Comparison of ENCODE assay signal across 11 cellular contexts in the genomic region with DNA sequence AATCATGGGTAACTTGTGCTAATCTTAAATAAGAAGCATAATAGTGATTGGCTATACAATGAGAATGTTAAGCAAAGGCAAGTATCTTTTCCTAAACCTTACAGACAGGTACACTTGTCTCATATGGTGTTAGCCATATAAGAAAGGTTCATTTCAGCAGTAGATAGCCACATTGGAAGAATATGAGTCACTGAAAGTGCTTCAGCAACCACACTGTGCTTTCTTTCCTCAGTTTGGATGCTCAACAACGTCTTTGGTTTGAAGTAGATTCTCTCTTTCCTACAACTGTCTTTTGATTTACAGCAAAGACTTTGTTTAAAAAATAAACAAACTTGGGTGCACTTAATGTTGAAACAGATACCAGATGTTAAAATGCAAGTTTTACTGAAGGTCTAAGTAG. TPM values are rescaled to one million over a fixed set of nuclear protein-coding genes. Genes with fewer than 3 reads are reported as not detected.
DNase-seq lines count a peak whose midpoint lies in the region; ATAC-seq lines count a peak whose summit lies in the region.
"Had no signal": no experiment of that assay in that cellular context is flagged by ENCODE, and none has a peak within 500 bp of the region (broad histone marks: within the 10 kb centered on the region; RNA-seq: fewer than 3 reads in every experiment).

No MANE protein-coding gene starts in this region.

- peak; percentile 63 for DNase-seq in activated CD8-positive, alpha-beta memory T cell treated with anti-CD3 and anti-CD28 coated beads, Interleukin-2, amount 10 ng/mL, durations not matched to agents 7 days and 5 days
- no peak for DNase-seq in activated CD8-positive, alpha-beta memory T cell treated with anti-CD3 and anti-CD28 coated beads, Interleukin-2, amount 50 U/mL, for 4 hours
- DNase-seq in mesenchymal stem cell (peak; percentile 40), activated gamma-delta T cell (lab: John Stamatoyannopoulos, UW) (no peak), MG63 (no peak), NCI-H2081 (lab: John Stamatoyannopoulos, UW) (no peak)
- DNase-seq: NCI-H510A treated with DMSO at 0.1 percent for 48 hours had no signal

- no CpG with 5 or more reads among the region's 1 CpG for WGBS in mesenchymal stem cell

- CTCF ChIA-PET in activated CD8-positive, alpha-beta memory T cell treated with anti-CD3 and anti-CD28 coated beads, Interleukin-2, amount 10 ng/mL, durations not matched to agents 7 days and 5 days (lab: Charles Lee): no interaction called here

- peaks cover 0 to 6% of the 10 kb centered on the region in 2 experiments for H3K36me3 ChIP-seq in mesenchymal stem cell (ENCODE audit: control insufficient read depth in 1 of 2, insufficient read depth in 2 of 2, low read depth in 1 of 2, low read length in 2 of 2)
- H3K36me3 ChIP-seq in MG63: peaks cover 3% of the 10 kb centered on the region
- H3K36me3 ChIP-seq: vagina had no signal

- no peak overlapping the region for H3K23ac ChIP-seq in mesenchymal stem cell (ENCODE audit: low read length in 2 of 2)

- no peak overlapping the region for H3K18ac ChIP-seq in mesenchymal stem cell (ENCODE audit: low read depth in 1 of 2, low read length in 2 of 2)

- H3K4me1 Mint-ChIP-seq in activated CD8-positive, alpha-beta memory T cell treated with anti-CD3 and anti-CD28 coated beads, Interleukin-2, amount 10 ng/mL, durations not matched to agents 7 days and 5 days: peaks cover 82% of the 10 kb centered on the region

- H2BK120ac ChIP-seq in mesenchymal stem cell (ENCODE audit: low read depth, low read length): no peak overlapping the region

- no peaks in the 10 kb centered on the region for H3K4me1 ChIP-seq in mesenchymal stem cell (ENCODE audit: control insufficient read depth, insufficient read depth, low read depth, low read length)

- peaks cover 27% of the 10 kb centered on the region for H3K9me3 Mint-ChIP-seq in activated CD8-positive, alpha-beta memory T cell treated with anti-CD3 and anti-CD28 coated beads, Interleukin-2, amount 10 ng/mL, durations not matched to agents 7 days and 5 days (ENCODE audit: low read depth)

- H3K79me1 ChIP-seq in mesenchymal stem cell (replicated peaks; ENCODE audit: low read length, poor library complexity, severe bottlenecking): peaks cover 24% of the 10 kb centered on the region

- ATAC-seq in activated CD8-positive, alpha-beta memory T cell treated with anti-CD3 and anti-CD28 coated beads, Interleukin-2, amount 10 ng/mL, durations not matched to agents 7 days and 5 days: peak; percentile 75
- peak; percentile 70 for ATAC-seq in GM21576 (IDR thresholded peaks at IDR 0.05; ENCODE audit: unreplicated experiment)
- peak; percentile 79 for ATAC-seq in HG03280 (IDR thresholded peaks at IDR 0.05; ENCODE audit: unreplicated experiment)

- H2BK12ac ChIP-seq in mesenchymal stem cell (ENCODE audit: low read length in 2 of 2): no peak overlapping the region

- no peak overlapping the region for H2AK5ac ChIP-seq in mesenchymal stem cell (ENCODE audit: low read length, severe bottlenecking)

- H3K27me3 ChIP-seq in mesenchymal stem cell (ENCODE audit: control insufficient read depth in 1 of 2, insufficient read depth in 1 of 2, low read length in 2 of 2) (no peaks in the 10 kb centered on the region), MG63 (no peaks in the 10 kb centered on the region)
- H3K27me3 ChIP-seq: vagina had no signal

- peak overlapping the region; percentile 80 for H3K27ac Mint-ChIP-seq in activated CD8-positive, alpha-beta memory T cell treated with anti-CD3 and anti-CD28 coated beads, Interleukin-2, amount 10 ng/mL, durations not matched to agents 7 days and 5 days

- H4K8ac ChIP-seq in mesenchymal stem cell (ENCODE audit: low read length): no peak overlapping the region

- H2BK15ac ChIP-seq in mesenchymal stem cell (ENCODE audit: low read depth, poor library complexity, severe bottlenecking): no peak overlapping the region

- H3K27ac ChIP-seq in mesenchymal stem cell (ENCODE audit: low read length, poor library complexity, severe bottlenecking): no peak overlapping the region
- H3K27ac ChIP-seq: vagina had no signal

- no peak overlapping the region for H3K4me2 ChIP-seq in mesenchymal stem cell (ENCODE audit: low read length, poor library complexity, severe bottlenecking)

- H4K91ac ChIP-seq in mesenchymal stem cell (ENCODE audit: low read length): no peak overlapping the region

- H3K9me3 ChIP-seq in mesenchymal stem cell (ENCODE audit: control insufficient read depth, low read length) (peaks cover 42% of the 10 kb centered on the region), MG63 (peaks cover 9% of the 10 kb centered on the region)

- no peak overlapping the region for H3K4me3 Mint-ChIP-seq in activated CD8-positive, alpha-beta memory T cell treated with anti-CD3 and anti-CD28 coated beads, Interleukin-2, amount 10 ng/mL, durations not matched to agents 7 days and 5 days

- no peak overlapping the region for H3K9ac ChIP-seq in mesenchymal stem cell (ENCODE audit: low read length)

- H3K4ac ChIP-seq in mesenchymal stem cell (ENCODE audit: low read depth in 1 of 2, low read length in 2 of 2): no peak overlapping the region

- H3K4me3 ChIP-seq in mesenchymal stem cell (ENCODE audit: insufficient read depth in 1 of 2, low read depth in 1 of 2, low read length in 2 of 2) (no peak overlapping the region), MG63 (no peak overlapping the region)
- H3K4me3 ChIP-seq: vagina had no signal

- H3K36me3 Mint-ChIP-seq in activated CD8-positive, alpha-beta memory T cell treated with anti-CD3 and anti-CD28 coated beads, Interleukin-2, amount 10 ng/mL, durations not matched to agents 7 days and 5 days: peaks cover 65% of the 10 kb centered on the region

- H3K27me3 Mint-ChIP-seq in activated CD8-positive, alpha-beta memory T cell treated with anti-CD3 and anti-CD28 coated beads, Interleukin-2, amount 10 ng/mL, durations not matched to agents 7 days and 5 days: no peaks in the 10 kb centered on the region
- H3K27me3 Mint-ChIP-seq: IgD-negative memory B cell had no signal

- no peak overlapping the region for H3K14ac ChIP-seq in mesenchymal stem cell (ENCODE audit: low read length in 2 of 2)

- no peak overlapping the region for H2AFZ ChIP-seq in mesenchymal stem cell (ENCODE audit: low read depth, low read length)

- H2BK5ac ChIP-seq in mesenchymal stem cell (ENCODE audit: low read depth, low read length, poor library complexity, severe bottlenecking): no peak overlapping the region

RNA-seq across cellular contexts. Expression of a gene that starts 8.9 kb away (rescaled TPM):
- 10 to 100 TPM; 70.7 to 80.5 TPM for total RNA-seq in activated CD8-positive, alpha-beta memory T cell treated with anti-CD3 and anti-CD28 coated beads, Interleukin-2, amount 10 ng/mL, durations not matched to agents 7 days and 5 days
- 5.7 TPM for polyA plus RNA-seq in mesenchymal stem cell (2013, experiment 1 of 2)
- polyA plus RNA-seq in mesenchymal stem cell (2013, experiment 2 of 2): 6.4 TPM
- 4.3 and 7.7 TPM in 2 replicates for total RNA-seq in MG63 (2014; rRNA removed; shearing (Covaris generic); ENCODE audit: low replicate concordance)

Comparison
In these comparisons a context has a peak if more than half of its experiments do, and no peak if none do; other contexts are left out.
1. DNase-seq: peak in activated CD8-positive, alpha-beta memory T cell treated with anti-CD3 and anti-CD28 coated beads, Interleukin-2, amount 10 ng/mL, durations not matched to agents 7 days and 5 days (single experiment) and mesenchymal stem cell (single experiment); none in activated CD8-positive, alpha-beta memory T cell treated with anti-CD3 and anti-CD28 coated beads, Interleukin-2, amount 50 U/mL, for 4 hours (single experiment), activated gamma-delta T cell (single experiment), MG63 (single experiment) and NCI-H2081 (0 of 2).
2. Peak in every context shown above with its lines, with median percentiles within 50 percentile points of each other: ATAC-seq.